In the genomic region with DNA sequence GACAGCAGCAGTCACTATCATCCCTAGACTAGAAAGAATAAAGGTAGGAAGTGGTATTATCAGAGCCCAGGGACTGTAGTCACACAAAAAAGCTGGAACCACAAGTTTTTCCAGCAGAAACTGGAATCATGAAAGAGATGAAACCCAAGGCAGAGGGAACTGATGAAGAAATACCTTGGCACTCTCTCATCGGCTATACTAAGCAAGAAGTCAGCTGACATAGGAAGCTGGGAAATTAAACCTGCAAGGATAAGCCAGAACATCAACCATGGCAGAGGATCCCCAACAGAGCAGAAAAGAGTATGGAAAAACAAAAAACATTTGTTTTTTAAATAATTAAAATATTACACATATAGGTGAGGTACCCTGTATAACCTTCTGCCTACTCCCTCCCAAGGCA, we compare ENCODE assay signal across 22 cellular contexts.
DNase-seq lines count a peak whose midpoint lies in the region; ATAC-seq and TF ChIP-seq lines count a peak whose summit lies in the region.
"Had no signal": no experiment of that assay in that cellular context is flagged by ENCODE, and none has a peak within 500 bp of the region (broad histone marks: within the 10 kb centered on the region; RNA-seq: fewer than 3 reads in every experiment).

No MANE protein-coding gene starts in this region.

- no peak for ATAC-seq in HG02981 (IDR thresholded peaks at IDR 0.05; ENCODE audit: unreplicated experiment)
- ATAC-seq: SK-N-SH treated with all-trans-retinoic acid at 6 μM for 48 hours had no signal

- DNase-seq in LHCN-M2 (ENCODE audit: low read depth) (peak; percentile 4), epithelial cell of esophagus (ENCODE audit: low read depth) (peak; percentile 9), iris pigment epithelial cell (ENCODE audit: low read depth) (peak; percentile 35), GDM1 (lab: John Stamatoyannopoulos, UW) (no peak), GOT3 (lab: John Stamatoyannopoulos, UW) (no peak), activated gamma-delta T cell treated with Interleukin-2 at 50 U/mL for 16 hours (no peak)
- DNase-seq: BE2C; CD8-positive, alpha-beta memory T cell; DMS 273 treated with DMSO at 0.1 percent for 48 hours; DMS79 treated with DMSO at 0.1 percent for 48 hours; H9; Karpas-422; NCI-H1105 treated with DMSO at 0.1 percent for 48 hours; NCI-H146; NCI-H1930; NCI-H446 treated with DMSO at 0.1 percent for 48 hours; NCI-H526; NCI-H82; NK-92 treated with Interleukin-12 subunit alpha and Interleukin-12 subunit beta, amount 100 ng/mL, for 24 hours; SJCRH30 had no signal

- no peak overlapping the region for H3K4me3 ChIP-seq in epithelial cell of esophagus (ENCODE audit: low read length)
- H3K4me3 ChIP-seq: SJCRH30 had no signal

- TF ChIP-seq CTCF in epithelial cell of esophagus (IDR thresholded peaks at IDR 0.05; ENCODE audit: insufficient read depth, low read depth, low read length, missing control alignments): no peak

Comparison
In these comparisons a context has a peak if more than half of its experiments do, and no peak if none do; other contexts are left out.
1. DNase-seq: peak in LHCN-M2 (single experiment), epithelial cell of esophagus (single experiment) and iris pigment epithelial cell (single experiment); none in GDM1 (single experiment), GOT3 (single experiment) and activated gamma-delta T cell treated with Interleukin-2 at 50 U/mL for 16 hours (single experiment).